Comparison of ENCODE assay signal across 10 cellular contexts in genomic region chr17:64508683-64509082, GRCh38. TPM values are rescaled to one million over a fixed set of nuclear protein-coding genes. Genes with fewer than 3 reads are reported as not detected.
A peak's percentile ranks its signal among the peaks of the same experiment; 100 is the strongest.
DNase-seq lines count a peak whose midpoint lies in the region; ATAC-seq and TF ChIP-seq lines count a peak whose summit lies in the region.
"Had no signal": no experiment of that assay in that cellular context is flagged by ENCODE, and none has a peak within 500 bp of the region (broad histone marks: within the 10 kb centered on the region; RNA-seq: fewer than 3 reads in every experiment).

No MANE protein-coding gene starts in this region.

- peaks cover 66% of the 10 kb centered on the region for H3K79me2 ChIP-seq in PC-9 (ENCODE audit: low read depth)

- H2AFZ ChIP-seq in PC-9, result no peak overlapping the region

- H3K9me3 ChIP-seq in PC-9 (ENCODE audit: insufficient read depth, low read depth) (no peaks in the 10 kb centered on the region), psoas muscle (no peaks in the 10 kb centered on the region)

- BruUV-seq in PC-9 (replicated peaks; lab: Mats Ljungman, UMichigan), result no TSS peak

- H3K4me1 Mint-ChIP-seq in activated T-cell treated with anti-CD3 and anti-CD28 coated beads, Interleukin-2, amount 50 U/mL, for 4 hours (ENCODE audit: low read depth), result peaks cover 33% of the 10 kb centered on the region

- H3K36me3 Mint-ChIP-seq in activated T-cell treated with anti-CD3 and anti-CD28 coated beads, Interleukin-2, amount 50 U/mL, for 4 hours (ENCODE audit: insufficient read depth), result peaks cover 42% of the 10 kb centered on the region

- ATAC-seq in activated T-cell treated with anti-CD3 and anti-CD28 coated beads, Interleukin-2, amount 50 U/mL, for 4 hours, result no peak
- no peak for ATAC-seq in psoas muscle
- ATAC-seq in GM18909 (IDR thresholded peaks at IDR 0.05; ENCODE audit: poor library complexity, unreplicated experiment), result no peak
- no peak for ATAC-seq in GM21737 (IDR thresholded peaks at IDR 0.05; ENCODE audit: unreplicated experiment)

- no peak for DNase-seq in activated T-cell treated with anti-CD3 and anti-CD28 coated beads, Interleukin-2, amount 50 U/mL, for 4 hours
- DNase-seq in activated T-cell treated with anti-CD3 and anti-CD28 coated beads for 4 hours (no peak), PC-9 (no peak), epithelial cell of esophagus (ENCODE audit: low read depth) (no peak), psoas muscle (no peak), NCI-H774 (lab: John Stamatoyannopoulos, UW) (no peak)
- DNase-seq: GOT3, NCI-H2107 had no signal

- H3K27ac ChIP-seq in PC-9 (no peak overlapping the region), psoas muscle (no peak overlapping the region)

- H3K27me3 ChIP-seq in PC-9 (ENCODE audit: insufficient read depth, low read depth) (no peaks in the 10 kb centered on the region), psoas muscle (ENCODE audit: insufficient read depth in 3 of 3, low read length in 2 of 3) (no peaks in the 10 kb centered on the region)

- H4K20me1 ChIP-seq in PC-9 (ENCODE audit: insufficient read depth), result peaks cover 39% of the 10 kb centered on the region

- CTCF ChIA-PET in PC-9 (lab: Charles Lee), result no interaction called here

- H3K4me1 ChIP-seq in PC-9 (replicated peaks; ENCODE audit: insufficient read depth) (peaks cover 24% of the 10 kb centered on the region), psoas muscle (peaks cover 30% of the 10 kb centered on the region)

- no peaks in the 10 kb centered on the region for H3K9me3 Mint-ChIP-seq in activated T-cell treated with anti-CD3 and anti-CD28 coated beads, Interleukin-2, amount 50 U/mL, for 4 hours

- TF ChIP-seq CTCF in PC-9 (conservative IDR thresholded peaks at IDR 0.05), result no peak
- no peak for TF ChIP-seq CTCF in epithelial cell of esophagus (IDR thresholded peaks at IDR 0.05; ENCODE audit: insufficient read depth, low read depth, low read length, missing control alignments)
- TF ChIP-seq CTCF in psoas muscle (IDR thresholded peaks at IDR 0.05), result no peak

- POLR2A ChIA-PET in PC-9 (lab: Charles Lee; ENCODE audit: unreplicated experiment), result no interaction called here

- intact Hi-C loops in PC-9 (cut with micrococcal nuclease; ENCODE audit: unreplicated experiment) (no loop called here), psoas muscle (cut with DNase I) (loop anchor here in 1 of 2 donors (5.0 kb wide), 2 partner anchors 86 to 681 kb away; partner anchors contain the start of genes FTSJ3 and PSMC5)

- peaks cover 31% of the 10 kb centered on the region for H3F3A ChIP-seq in PC-9 (ENCODE audit: insufficient read depth, low read depth)

- H3K4me3 ChIP-seq in PC-9, result peak overlapping the region; percentile 100; the same call in 1 of the 2 replicates
- peak overlapping the region; percentile 93 for H3K4me3 ChIP-seq in epithelial cell of esophagus (ENCODE audit: low read length)
- H3K4me3 ChIP-seq in psoas muscle, result peak overlapping the region; percentile 97

- 81 to 88% (median 81%) methylated on average over 2 of the region's 2 CpGs for WGBS in psoas muscle, 3 donors

- H3K36me3 ChIP-seq in PC-9 (ENCODE audit: low read depth) (peaks cover 64% of the 10 kb centered on the region), psoas muscle (ENCODE audit: insufficient read depth in 1 of 2, low read depth in 1 of 2) (peaks cover 4 to 65% of the 10 kb centered on the region in 2 donors)

- H3K9me2 ChIP-seq in PC-9 (ENCODE audit: insufficient read depth), result no peaks in the 10 kb centered on the region

- peak overlapping the region; percentile 100 for H3K4me3 Mint-ChIP-seq in activated T-cell treated with anti-CD3 and anti-CD28 coated beads, Interleukin-2, amount 50 U/mL, for 4 hours

- H3K4me2 ChIP-seq in PC-9, result peak overlapping the region; percentile 89

- no peaks in the 10 kb centered on the region for H3K27me3 Mint-ChIP-seq in activated T-cell treated with anti-CD3 and anti-CD28 coated beads, Interleukin-2, amount 50 U/mL, for 4 hours (ENCODE audit: low read depth)

RNA-seq across cellular contexts. Expression of gene CEP95, which starts 1.9 kb away (rescaled TPM):
- total RNA-seq in activated T-cell treated with anti-CD3 and anti-CD28 coated beads, Interleukin-2, amount 50 U/mL, for 4 hours, result 10 to 100 TPM; 35.1 to 38.2 (median 36.7) TPM
- total RNA-seq in PC-9 (2021) (56.0 and 57.2 TPM in 2 replicates), psoas muscle (10 to 100 TPM in 3 of 4 donors, 1 to 10 TPM in 1; 9.3 to 21.7 (median 11.6) TPM)
- 10 to 100 TPM; 15.7 to 17.4 (median 17.1) TPM for polyA plus RNA-seq in psoas muscle

RNA-seq across cellular contexts. Expression of gene DDX5, which starts 2.6 kb away (rescaled TPM):
- 1,000 to 10,000 TPM; 1,033 to 1,200 (median 1,184) TPM for total RNA-seq in activated T-cell treated with anti-CD3 and anti-CD28 coated beads, Interleukin-2, amount 50 U/mL, for 4 hours
- total RNA-seq in PC-9 (2021) (375 and 402 TPM in 2 replicates), psoas muscle (100 to 1,000 TPM; 168 to 497 (median 345) TPM)
- polyA plus RNA-seq in psoas muscle, result 100 to 1,000 TPM; 122 to 272 (median 135) TPM

RNA-seq across cellular contexts. Expression of gene POLG2, which starts 11.8 kb away (rescaled TPM):
- total RNA-seq in activated T-cell treated with anti-CD3 and anti-CD28 coated beads, Interleukin-2, amount 50 U/mL, for 4 hours, result 10 to 100 TPM; 34.1 to 34.9 (median 34.2) TPM
- total RNA-seq in PC-9 (2021), result 23.3 and 32.7 TPM in 2 replicates
- total RNA-seq in psoas muscle, result 1 to 10 TPM; 4.5 to 8.1 (median 6.1) TPM
- 10 to 100 TPM in 1 of 3 donors, 1 to 10 TPM in 2; 4.1 to 12.2 (median 9.4) TPM for polyA plus RNA-seq in psoas muscle

RNA-seq across cellular contexts. Expression of gene MILR1, which starts 59.8 kb away (rescaled TPM):
- total RNA-seq in activated T-cell treated with anti-CD3 and anti-CD28 coated beads, Interleukin-2, amount 50 U/mL, for 4 hours, result not detected
- total RNA-seq in PC-9 (2021), result 22.9 and 25.6 TPM in 2 replicates
- 1 to 10 TPM in 3 of 4 donors, under 1 TPM in 1; 0.95 to 1.3 (median 1.1) TPM for total RNA-seq in psoas muscle
- polyA plus RNA-seq in psoas muscle, result 1 to 10 TPM in 2 of 3 donors, under 1 TPM in 1; 0.61 to 1.2 (median 1.1) TPM
